Comparison of ENCODE assay signal across 21 cellular contexts in the genomic region with DNA sequence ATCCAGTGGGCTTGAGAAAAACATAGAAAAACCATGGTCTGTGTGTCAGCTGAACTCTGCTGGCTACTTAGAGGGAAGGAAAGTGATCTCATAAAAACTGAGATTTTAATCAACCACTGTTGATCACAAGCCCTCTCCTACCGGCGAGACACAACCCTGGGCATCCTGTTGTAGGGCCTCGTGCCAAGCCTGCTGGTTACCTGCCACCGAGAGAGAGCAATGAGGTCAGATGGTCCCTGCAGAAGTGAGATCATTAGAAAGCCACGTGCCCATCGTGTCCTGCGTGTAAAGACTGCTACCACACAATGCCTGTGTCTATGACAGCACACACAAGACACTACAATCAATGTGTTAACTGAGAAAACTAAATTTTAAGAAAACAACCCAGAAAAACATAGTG. TPM values are rescaled to one million over a fixed set of nuclear protein-coding genes. Genes with fewer than 3 reads are reported as not detected.
"Had no signal": no experiment of that assay in that cellular context is flagged by ENCODE, and none has a peak within 500 bp of the region (broad histone marks: within the 10 kb centered on the region; RNA-seq: fewer than 3 reads in every experiment).

No MANE protein-coding gene starts in this region.

- H3K4me3 ChIP-seq: lung had no signal

- ATAC-seq: activated CD4-positive, CD25-positive, alpha-beta regulatory T cell treated with anti-CD3 and anti-CD28 coated beads, Interleukin-2, amount 50 U/mL, for 24 hours; effector memory CD8-positive, alpha-beta T cell; left cardiac atrium; naive thymus-derived CD4-positive, alpha-beta T cell; right cardiac atrium; stimulated activated naive CD8-positive, alpha-beta T cell treated with anti-CD3 and anti-CD28 coated beads, Interleukin-15, Interleukin-2, amounts not matched to agents 100 U/mL and 50 U/mL, for 24 hours had no signal

- DNase-seq: activated CD4-positive, alpha-beta T cell treated with anti-CD3 and anti-CD28 coated beads, Interleukin-2, amount 50 U/mL, for 1 hour; activated naive CD8-positive, alpha-beta T cell treated with anti-CD3 and anti-CD28 coated beads, Interleukin-2, amount 10 ng/mL, durations not matched to agents 7 days and 5 days; brain microvascular endothelial cell; effector memory CD8-positive, alpha-beta T cell; foreskin melanocyte; head of caudate nucleus; left cardiac atrium; naive thymus-derived CD4-positive, alpha-beta T cell; small intestine; stimulated activated CD4-positive, alpha-beta T cell treated with anti-CD3 and anti-CD28 coated beads, Interleukin-4, amount 100 ng/mL, for 24 hours; stimulated activated naive CD8-positive, alpha-beta T cell treated with anti-CD3 and anti-CD28 coated beads, Interleukin-15, Interleukin-2, amounts not matched to agents 100 U/mL and 50 U/mL, for 24 hours; trophoblast cell had no signal

- H3K27ac ChIP-seq: brain microvascular endothelial cell, neutrophil had no signal

- H3K27me3 ChIP-seq: brain microvascular endothelial cell, neutrophil had no signal

- H3K9me3 ChIP-seq: neutrophil had no signal

- H3K36me3 ChIP-seq: brain microvascular endothelial cell, neutrophil had no signal

RNA-seq across cellular contexts. Expression of gene HES3, which starts 58.6 kb away (rescaled TPM):
- total RNA-seq: activated CD8-positive, alpha-beta memory T cell treated with anti-CD3 and anti-CD28 coated beads for 36 hours; activated naive CD8-positive, alpha-beta T cell treated with anti-CD3 and anti-CD28 coated beads, Interleukin-2, amount 10 ng/mL, durations not matched to agents 7 days and 5 days; activated T-helper 1 cell treated with anti-CD3 and anti-CD28 coated beads, Interleukin-12 subunit alpha, Interleukin-12 subunit beta, Interleukin-2, Interleukin-4 antibody, amounts not matched to agents 30 ng/mL and 10 ng/mL and 1 ng/mL, durations not matched to agents 14 hours and 24 hours and 36 hours; fibroblast of lung; left cardiac atrium; lung; mononuclear cell; naive thymus-derived CD4-positive, alpha-beta T cell; posterior vena cava; right cardiac atrium had no signal
